In genomic region chr7:157572622-157573021, GRCh38 we compare ENCODE assay signal across 23 cellular contexts.
"Had no signal": no experiment of that assay in that cellular context is flagged by ENCODE, and none has a peak within 500 bp of the region (broad histone marks: within the 10 kb centered on the region; RNA-seq: fewer than 3 reads in every experiment).

No MANE protein-coding gene starts in this region.

- H3K4me3 ChIP-seq: esophagus squamous epithelium, gastroesophageal sphincter, pancreas, prostate gland, skin epidermis, stomach, thoracic aorta, transverse colon had no signal

- H3K27me3 ChIP-seq: pancreas, stomach had no signal

- H3K4me1 ChIP-seq: pancreas, prostate gland had no signal

- H3K4me3 Mint-ChIP-seq: central memory CD8-positive, alpha-beta T cell; dendritic cell treated with granulocyte-macrophage colony-stimulating factor and Interleukin-4, amounts not matched to agents 40 ng/mL and 50 ng/mL, for 4 days; effector memory CD8-positive, alpha-beta T cell; immature natural killer cell; naive thymus-derived CD4-positive, alpha-beta T cell had no signal

- H3K27ac ChIP-seq: epithelial cell of prostate, esophagus squamous epithelium, gastroesophageal sphincter, pancreas, prostate gland, skin epidermis, stomach, thoracic aorta, transverse colon had no signal

- H3K9me3 Mint-ChIP-seq: central memory CD8-positive, alpha-beta T cell; dendritic cell treated with granulocyte-macrophage colony-stimulating factor and Interleukin-4, amounts not matched to agents 40 ng/mL and 50 ng/mL, for 4 days; effector memory CD8-positive, alpha-beta T cell; naive thymus-derived CD4-positive, alpha-beta T cell had no signal

- H3K27ac Mint-ChIP-seq: dendritic cell treated with granulocyte-macrophage colony-stimulating factor and Interleukin-4, amounts not matched to agents 40 ng/mL and 50 ng/mL, for 4 days; effector memory CD8-positive, alpha-beta T cell; immature natural killer cell; naive thymus-derived CD4-positive, alpha-beta T cell had no signal

- H3K9me3 ChIP-seq: esophagus squamous epithelium, gastroesophageal sphincter, pancreas, prostate gland, stomach, thoracic aorta, transverse colon had no signal

- ATAC-seq: effector memory CD8-positive, alpha-beta T cell; gastroesophageal sphincter; left cardiac atrium; naive thymus-derived CD4-positive, alpha-beta T cell; pancreas; sciatic nerve had no signal

- DNase-seq: effector memory CD8-positive, alpha-beta T cell; esophagus squamous epithelium; foreskin fibroblast; glutamatergic neuron; immature natural killer cell; left cardiac atrium; mesendoderm; naive thymus-derived CD4-positive, alpha-beta T cell; occipital lobe; pancreas; stimulated activated CD4-positive, alpha-beta T cell treated with anti-CD3 and anti-CD28 coated beads, Interleukin-12 subunit alpha, Interleukin-12 subunit beta, amount 100 ng/mL, for 4 hours; stimulated activated naive CD4-positive, alpha-beta T cell; stomach; substantia nigra; transverse colon had no signal

- H3K36me3 ChIP-seq: esophagus squamous epithelium, gastroesophageal sphincter, pancreas, prostate gland, thoracic aorta, transverse colon had no signal

- H3K36me3 Mint-ChIP-seq: immature natural killer cell had no signal
